In the genomic region with DNA sequence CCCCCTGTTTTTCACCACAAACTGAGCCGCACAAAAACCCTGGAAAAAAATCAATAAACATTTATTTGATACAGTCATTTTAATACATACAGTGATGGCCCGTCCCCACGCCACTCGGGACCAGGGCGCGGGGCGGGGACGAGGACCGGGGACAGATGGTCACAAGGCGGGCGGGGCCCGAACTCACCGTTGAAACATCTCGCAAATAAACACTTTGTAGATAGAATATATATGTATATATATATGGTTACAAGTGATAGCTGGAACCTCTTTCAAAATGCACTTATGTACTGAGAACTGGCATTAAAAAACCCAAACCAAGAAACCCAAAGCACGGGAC, we compare ENCODE assay signal across 1 cellular context.
TF ChIP-seq lines count a peak whose summit lies in the region.

No MANE protein-coding gene starts in this region.

TF ChIP-seq in WTC11, 78 proteins besides CTCF, POLR2A, EP300 and RAD21 (continued from another document):
- TF ChIP-seq, protein P1, sequence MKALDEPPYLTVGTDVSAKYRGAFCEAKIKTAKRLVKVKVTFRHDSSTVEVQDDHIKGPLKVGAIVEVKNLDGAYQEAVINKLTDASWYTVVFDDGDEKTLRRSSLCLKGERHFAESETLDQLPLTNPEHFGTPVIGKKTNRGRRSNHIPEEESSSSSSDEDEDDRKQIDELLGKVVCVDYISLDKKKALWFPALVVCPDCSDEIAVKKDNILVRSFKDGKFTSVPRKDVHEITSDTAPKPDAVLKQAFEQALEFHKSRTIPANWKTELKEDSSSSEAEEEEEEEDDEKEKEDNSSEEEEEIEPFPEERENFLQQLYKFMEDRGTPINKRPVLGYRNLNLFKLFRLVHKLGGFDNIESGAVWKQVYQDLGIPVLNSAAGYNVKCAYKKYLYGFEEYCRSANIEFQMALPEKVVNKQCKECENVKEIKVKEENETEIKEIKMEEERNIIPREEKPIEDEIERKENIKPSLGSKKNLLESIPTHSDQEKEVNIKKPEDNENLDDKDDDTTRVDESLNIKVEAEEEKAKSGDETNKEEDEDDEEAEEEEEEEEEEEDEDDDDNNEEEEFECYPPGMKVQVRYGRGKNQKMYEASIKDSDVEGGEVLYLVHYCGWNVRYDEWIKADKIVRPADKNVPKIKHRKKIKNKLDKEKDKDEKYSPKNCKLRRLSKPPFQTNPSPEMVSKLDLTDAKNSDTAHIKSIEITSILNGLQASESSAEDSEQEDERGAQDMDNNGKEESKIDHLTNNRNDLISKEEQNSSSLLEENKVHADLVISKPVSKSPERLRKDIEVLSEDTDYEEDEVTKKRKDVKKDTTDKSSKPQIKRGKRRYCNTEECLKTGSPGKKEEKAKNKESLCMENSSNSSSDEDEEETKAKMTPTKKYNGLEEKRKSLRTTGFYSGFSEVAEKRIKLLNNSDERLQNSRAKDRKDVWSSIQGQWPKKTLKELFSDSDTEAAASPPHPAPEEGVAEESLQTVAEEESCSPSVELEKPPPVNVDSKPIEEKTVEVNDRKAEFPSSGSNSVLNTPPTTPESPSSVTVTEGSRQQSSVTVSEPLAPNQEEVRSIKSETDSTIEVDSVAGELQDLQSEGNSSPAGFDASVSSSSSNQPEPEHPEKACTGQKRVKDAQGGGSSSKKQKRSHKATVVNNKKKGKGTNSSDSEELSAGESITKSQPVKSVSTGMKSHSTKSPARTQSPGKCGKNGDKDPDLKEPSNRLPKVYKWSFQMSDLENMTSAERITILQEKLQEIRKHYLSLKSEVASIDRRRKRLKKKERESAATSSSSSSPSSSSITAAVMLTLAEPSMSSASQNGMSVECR (CRISPR knock-in tag; IDR thresholded peaks at IDR 0.05; ENCODE audit: borderline replicate concordance) = no peak
- TF ChIP-seq ZNF416 (CRISPR knock-in tag; IDR thresholded peaks at IDR 0.05) = no peak
- no peak for TF ChIP-seq TEAD1 (CRISPR knock-in tag; IDR thresholded peaks at IDR 0.05)
- TF ChIP-seq CBFB (CRISPR knock-in tag; IDR thresholded peaks at IDR 0.05; ENCODE audit: low read depth) = no peak
- no peak for TF ChIP-seq EMX1 (CRISPR knock-in tag; IDR thresholded peaks at IDR 0.05)
- no peak for TF ChIP-seq PREB (CRISPR knock-in tag; IDR thresholded peaks at IDR 0.05; ENCODE audit: borderline replicate concordance)
- no peak for TF ChIP-seq ZNF219 (CRISPR knock-in tag; IDR thresholded peaks at IDR 0.05; ENCODE audit: borderline replicate concordance)
- no peak for TF ChIP-seq GTF2I (CRISPR knock-in tag; conservative IDR thresholded peaks at IDR 0.05)
- TF ChIP-seq IRF2 (CRISPR knock-in tag; IDR thresholded peaks at IDR 0.05; ENCODE audit: borderline replicate concordance, low read depth) = no peak
- no peak for TF ChIP-seq MXD4 (CRISPR knock-in tag; IDR thresholded peaks at IDR 0.05; ENCODE audit: borderline replicate concordance)
- no peak for TF ChIP-seq ZNF263 (CRISPR knock-in tag; IDR thresholded peaks at IDR 0.05; ENCODE audit: low read depth)
- no peak for TF ChIP-seq SP1 (CRISPR knock-in tag; conservative IDR thresholded peaks at IDR 0.05)
- TF ChIP-seq, protein P2, sequence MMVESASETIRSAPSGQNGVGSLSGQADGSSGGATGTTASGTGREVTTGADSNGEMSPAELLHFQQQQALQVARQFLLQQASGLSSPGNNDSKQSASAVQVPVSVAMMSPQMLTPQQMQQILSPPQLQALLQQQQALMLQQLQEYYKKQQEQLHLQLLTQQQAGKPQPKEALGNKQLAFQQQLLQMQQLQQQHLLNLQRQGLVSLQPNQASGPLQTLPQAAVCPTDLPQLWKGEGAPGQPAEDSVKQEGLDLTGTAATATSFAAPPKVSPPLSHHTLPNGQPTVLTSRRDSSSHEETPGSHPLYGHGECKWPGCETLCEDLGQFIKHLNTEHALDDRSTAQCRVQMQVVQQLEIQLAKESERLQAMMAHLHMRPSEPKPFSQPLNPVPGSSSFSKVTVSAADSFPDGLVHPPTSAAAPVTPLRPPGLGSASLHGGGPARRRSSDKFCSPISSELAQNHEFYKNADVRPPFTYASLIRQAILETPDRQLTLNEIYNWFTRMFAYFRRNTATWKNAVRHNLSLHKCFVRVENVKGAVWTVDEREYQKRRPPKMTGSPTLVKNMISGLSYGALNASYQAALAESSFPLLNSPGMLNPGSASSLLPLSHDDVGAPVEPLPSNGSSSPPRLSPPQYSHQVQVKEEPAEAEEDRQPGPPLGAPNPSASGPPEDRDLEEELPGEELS (CRISPR knock-in tag; IDR thresholded peaks at IDR 0.05) = no peak
